8 cellular contexts compared by ENCODE assay signal in the genomic region with DNA sequence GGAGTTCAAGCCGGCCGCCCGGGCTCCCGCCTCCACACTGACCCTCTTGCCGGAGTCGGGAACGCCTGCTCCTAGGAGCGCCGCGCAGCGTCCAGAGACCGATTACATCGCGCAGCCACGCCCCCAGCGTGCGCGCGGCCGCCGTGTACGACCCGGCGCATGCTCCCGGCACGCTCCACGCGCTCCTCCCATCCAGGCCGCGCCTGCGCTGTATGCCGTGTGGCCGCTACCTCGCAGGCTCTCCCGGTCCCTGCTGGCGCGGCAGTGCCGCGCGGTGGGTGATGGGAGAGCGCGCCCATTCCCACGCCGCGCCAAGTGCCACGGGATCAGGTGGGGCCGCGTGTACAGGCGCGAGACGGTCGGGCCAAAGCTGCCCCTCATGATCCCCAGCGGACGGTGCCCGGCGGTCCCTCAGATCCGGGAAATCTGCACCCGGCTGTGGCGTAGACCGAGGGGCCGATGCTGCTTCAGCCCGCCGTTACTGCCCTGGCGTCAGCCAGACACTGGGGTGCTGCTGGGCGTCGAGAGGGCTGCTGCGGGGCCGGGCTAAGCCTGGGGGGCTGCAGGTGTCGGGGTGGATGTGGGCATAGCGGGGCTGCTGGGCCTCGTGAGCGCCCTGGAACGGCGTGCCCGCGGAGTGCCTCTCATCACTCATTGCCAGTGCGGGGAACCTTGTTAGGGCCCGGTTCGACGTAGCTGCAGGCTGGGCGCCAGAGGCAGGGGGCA. TPM values are rescaled to one million over a fixed set of nuclear protein-coding genes. Genes with fewer than 3 reads are reported as not detected.
DNase-seq lines count a peak whose midpoint lies in the region; ATAC-seq and TF ChIP-seq lines count a peak whose summit lies in the region.

A gene with protein sequence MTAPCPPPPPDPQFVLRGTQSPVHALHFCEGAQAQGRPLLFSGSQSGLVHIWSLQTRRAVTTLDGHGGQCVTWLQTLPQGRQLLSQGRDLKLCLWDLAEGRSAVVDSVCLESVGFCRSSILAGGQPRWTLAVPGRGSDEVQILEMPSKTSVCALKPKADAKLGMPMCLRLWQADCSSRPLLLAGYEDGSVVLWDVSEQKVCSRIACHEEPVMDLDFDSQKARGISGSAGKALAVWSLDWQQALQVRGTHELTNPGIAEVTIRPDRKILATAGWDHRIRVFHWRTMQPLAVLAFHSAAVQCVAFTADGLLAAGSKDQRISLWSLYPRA (minus strand): TSS at position 97 of the 726 bp plus-strand sequence. CDS start 33,519 bp downstream, outside the sequence.
A gene with protein sequence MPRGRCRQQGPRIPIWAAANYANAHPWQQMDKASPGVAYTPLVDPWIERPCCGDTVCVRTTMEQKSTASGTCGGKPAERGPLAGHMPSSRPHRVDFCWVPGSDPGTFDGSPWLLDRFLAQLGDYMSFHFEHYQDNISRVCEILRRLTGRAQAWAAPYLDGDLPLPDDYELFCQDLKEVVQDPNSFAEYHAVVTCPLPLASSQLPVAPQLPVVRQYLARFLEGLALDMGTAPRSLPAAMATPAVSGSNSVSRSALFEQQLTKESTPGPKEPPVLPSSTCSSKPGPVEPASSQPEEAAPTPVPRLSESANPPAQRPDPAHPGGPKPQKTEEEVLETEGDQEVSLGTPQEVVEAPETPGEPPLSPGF (minus strand): TSS at position 97 of the 726 bp plus-strand sequence. CDS start 2,613 bp downstream, outside the sequence.

- TF ChIP-seq CTCF in epithelial cell of proximal tubule (conservative IDR thresholded peaks at IDR 0.05; ENCODE audit: low read depth, low read length), result no peak

- no peaks in the 10 kb centered on the region for H3K27me3 ChIP-seq in mucosa of rectum (ENCODE audit: control insufficient read depth in 2 of 2, insufficient read depth in 2 of 2, low read length in 2 of 2)

- peak within 1 kb of the TSS; percentile 96 for H3K4me3 ChIP-seq in Jurkat, Clone E6-1 (ENCODE audit: low read length)
- peak within 1 kb of the TSS; percentile 94 for H3K4me3 ChIP-seq in epithelial cell of proximal tubule (ENCODE audit: low read depth, low read length)
- peak within 1 kb of the TSS; percentile 86 to 87 for H3K4me3 ChIP-seq in mucosa of rectum (ENCODE audit: low read length in 2 of 2)

- peak; percentile 58 for DNase-seq in DMS53 treated with DMSO at 0.1 percent for 48 hours (lab: John Stamatoyannopoulos, UW; ENCODE audit: unreplicated experiment)
- DNase-seq in Jurkat, Clone E6-1 (ENCODE audit: low read depth, low spot score), result peak; percentile 93
- peak; percentile 51 for DNase-seq in OCI-M2 (lab: John Stamatoyannopoulos, UW; ENCODE audit: unreplicated experiment)
- DNase-seq in activated T-cell treated with anti-CD3 and anti-CD28 coated beads for 48 hours (ENCODE audit: low read depth), result peak; percentile 97
- DNase-seq in epithelial cell of proximal tubule (ENCODE audit: low read depth), result peak; percentile 49
- peak; percentile 80 to 91 for DNase-seq in stimulated activated CD8-positive, alpha-beta memory T cell treated with anti-CD3 and anti-CD28 coated beads, Interleukin-4, amount 100 ng/mL, for 4 hours (ENCODE audit: low read depth in 2 of 2, low spot score in 1 of 2)

- H3K4me1 ChIP-seq in mucosa of rectum (ENCODE audit: control insufficient read depth in 2 of 2, insufficient read depth in 2 of 2, low read length in 2 of 2), result peaks cover 20 to 25% of the 10 kb centered on the region in 2 donors

- peak within 1 kb of the TSS; percentile 84 to 88 for H3K9ac ChIP-seq in mucosa of rectum (ENCODE audit: low read depth in 1 of 2, low read length in 2 of 2)

- H3K9me3 ChIP-seq in mucosa of rectum (ENCODE audit: control insufficient read depth in 2 of 2, low read length in 2 of 2), result no peaks in the 10 kb centered on the region

- ATAC-seq in GM21619 (IDR thresholded peaks at IDR 0.05; ENCODE audit: unreplicated experiment), result peak; percentile 69

- H3K36me3 ChIP-seq in mucosa of rectum (ENCODE audit: control insufficient read depth in 2 of 2, insufficient read depth in 2 of 2, low read length in 2 of 2), result peaks cover 13 to 23% of the 10 kb centered on the region in 2 donors

- H3K27ac ChIP-seq in mucosa of rectum (ENCODE audit: low read depth in 2 of 2, low read length in 2 of 2), result peak within 1 kb of the TSS; percentile 86 to 91

RNA-seq across cellular contexts. Expression of the first gene that starts in this region (rescaled TPM):
- polyA plus RNA-seq in Jurkat, Clone E6-1 (2012; ENCODE audit: insufficient read depth, insufficient read length), result 4.5 TPM
- total RNA-seq in epithelial cell of proximal tubule, result 11.5 and 23.3 TPM in 2 replicates

RNA-seq across cellular contexts. Expression of the second gene that starts in this region (rescaled TPM):
- polyA plus RNA-seq in Jurkat, Clone E6-1 (2012; ENCODE audit: insufficient read depth, insufficient read length), result 21.7 TPM
- 10.5 and 15.9 TPM in 2 replicates for total RNA-seq in epithelial cell of proximal tubule

Comparison
In these comparisons a context has a peak if more than half of its experiments do, and no peak if none do; other contexts are left out.
1. Peak in every context shown above with its lines: DNase-seq, ATAC-seq, H3K4me3 ChIP-seq and H3K27ac ChIP-seq.